ENCODE assay signal across 37 cellular contexts in the genomic region with DNA sequence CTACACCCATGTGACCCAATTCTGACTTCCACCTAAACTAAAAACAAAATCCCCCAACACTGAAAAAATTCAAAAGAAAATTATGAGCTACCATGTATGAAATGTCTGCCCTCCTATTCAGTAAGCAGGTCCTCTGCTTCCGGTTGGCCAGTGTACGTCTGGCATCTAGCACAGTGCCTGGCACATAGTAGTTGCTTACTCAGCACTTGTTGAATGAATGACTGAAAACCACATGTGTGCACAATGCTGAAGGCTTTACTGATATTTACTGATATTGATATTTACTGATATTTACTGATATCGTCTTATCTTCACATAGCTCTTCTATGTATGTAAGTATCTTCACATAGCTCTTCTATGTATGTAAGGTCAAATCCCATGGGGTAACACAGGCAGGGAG.
"Had no signal": no experiment of that assay in that cellular context is flagged by ENCODE, and none has a peak within 500 bp of the region (broad histone marks: within the 10 kb centered on the region; RNA-seq: fewer than 3 reads in every experiment).

No MANE protein-coding gene starts in this region.

- FAIRE-seq: bronchial epithelial cell, TTC549 had no signal

- H3K27me3 Mint-ChIP-seq: activated B cell treated with CpG ODN at 0.5 μM for 24 hours; activated CD4-positive, alpha-beta memory T cell treated with anti-CD3 and anti-CD28 coated beads for 36 hours; activated CD4-positive, alpha-beta T cell treated with anti-CD3 and anti-CD28 coated beads, Interleukin-2, amount 10 ng/mL, durations not matched to agents 24 days and 14 days; activated CD8-positive, alpha-beta T cell treated with anti-CD3 and anti-CD28 coated beads for 36 hours; activated naive CD4-positive, alpha-beta T cell treated with anti-CD3 and anti-CD28 coated beads, Interleukin-2, amount 10 ng/mL, durations not matched to agents 7 days and 5 days; activated naive CD4-positive, alpha-beta T cell treated with anti-CD3 and anti-CD28 coated beads, Interleukin-2, amount 50 U/mL, for 24 hours; activated naive CD8-positive, alpha-beta T cell; activated naive CD8-positive, alpha-beta T cell treated with anti-CD3 and anti-CD28 coated beads, Interleukin-2, amount 10 ng/mL, durations not matched to agents 7 days and 5 days; activated naive CD8-positive, alpha-beta T cell treated with anti-CD3 and anti-CD28 coated beads, Interleukin-2, amount 50 U/mL, for 24 hours; activated T-helper 17 cell treated with anti-CD3 and anti-CD28 coated beads, Interleukin-2, amount 50 U/mL, for 72 hours; central memory CD8-positive, alpha-beta T cell had no signal

- H3K4me3 ChIP-seq: ascending aorta, cardiac muscle cell had no signal

- H3K27ac Mint-ChIP-seq: activated B cell treated with CpG ODN at 0.5 μM for 24 hours; activated CD4-positive, alpha-beta memory T cell treated with anti-CD3 and anti-CD28 coated beads for 36 hours; activated CD4-positive, alpha-beta T cell treated with anti-CD3 and anti-CD28 coated beads, Interleukin-2, amount 10 ng/mL, durations not matched to agents 24 days and 14 days; activated CD8-positive, alpha-beta T cell treated with anti-CD3 and anti-CD28 coated beads for 36 hours; activated naive CD4-positive, alpha-beta T cell treated with anti-CD3 and anti-CD28 coated beads, Interleukin-2, amount 50 U/mL, for 24 hours; activated naive CD8-positive, alpha-beta T cell; activated naive CD8-positive, alpha-beta T cell treated with anti-CD3 and anti-CD28 coated beads, Interleukin-2, amount 10 ng/mL, durations not matched to agents 7 days and 5 days; activated naive CD8-positive, alpha-beta T cell treated with anti-CD3 and anti-CD28 coated beads, Interleukin-2, amount 50 U/mL, for 24 hours; activated T-cell treated with anti-CD3 and anti-CD28 coated beads, Interleukin-2, amount 50 U/mL, for 72 hours; activated T-helper 1 cell treated with anti-CD3 and anti-CD28 coated beads, Interleukin-12 subunit alpha, Interleukin-12 subunit beta, Interleukin-2, Interleukin-4 antibody, amounts not matched to agents 30 ng/mL and 10 ng/mL and 1 ng/mL, durations not matched to agents 14 hours and 24 hours and 36 hours; activated T-helper 17 cell treated with anti-CD3 and anti-CD28 coated beads, Interleukin-2, amount 50 U/mL, for 72 hours; brain; T-helper 1 cell treated with Interleukin-12 subunit alpha and Interleukin-12 subunit beta and Interleukin-4 antibody, amounts not matched to agents 30 μg/mL and 1 μg/mL, for 36 hours; T-helper 2 cell treated with Interferon-gamma antibody and Interleukin-4, amounts not matched to agents 5 μg/mL and 100 μg/mL, for 36 hours had no signal

- H3K36me3 ChIP-seq: ascending aorta, cardiac muscle cell had no signal

- ATAC-seq: activated CD8-positive, alpha-beta T cell treated with anti-CD3 and anti-CD28 coated beads for 36 hours; activated naive CD8-positive, alpha-beta T cell treated with anti-CD3 and anti-CD28 coated beads, Interleukin-2, amount 50 U/mL, for 24 hours; activated T-cell treated with anti-CD3 and anti-CD28 coated beads, Interleukin-2, amount 50 U/mL, for 4 hours; activated T-cell treated with anti-CD3 and anti-CD28 coated beads, Interleukin-2, amount 50 U/mL, for 72 hours; activated T-helper 17 cell treated with anti-CD3 and anti-CD28 coated beads, Interleukin-2, amount 50 U/mL, for 72 hours had no signal

- H3K27ac ChIP-seq: ascending aorta, cardiac muscle cell, VCaP had no signal

- H3K4me1 ChIP-seq: ascending aorta had no signal

- H3K36me3 Mint-ChIP-seq: activated naive CD4-positive, alpha-beta T cell treated with anti-CD3 and anti-CD28 coated beads, Interleukin-2, amount 10 ng/mL, durations not matched to agents 7 days and 5 days; activated naive CD8-positive, alpha-beta T cell treated with anti-CD3 and anti-CD28 coated beads, Interleukin-2, amount 10 ng/mL, durations not matched to agents 7 days and 5 days; brain had no signal

- H3K27me3 ChIP-seq: ascending aorta, cardiac muscle cell had no signal

- H3K9me3 ChIP-seq: ascending aorta had no signal

- H3K4me1 Mint-ChIP-seq: activated B cell treated with CpG ODN at 0.5 μM for 24 hours; activated CD4-positive, alpha-beta T cell treated with anti-CD3 and anti-CD28 coated beads, Interleukin-2, amount 10 ng/mL, durations not matched to agents 24 days and 14 days; activated naive CD4-positive, alpha-beta T cell treated with anti-CD3 and anti-CD28 coated beads, Interleukin-2, amount 10 ng/mL, durations not matched to agents 7 days and 5 days; activated naive CD4-positive, alpha-beta T cell treated with anti-CD3 and anti-CD28 coated beads, Interleukin-2, amount 50 U/mL, for 24 hours; activated naive CD8-positive, alpha-beta T cell treated with anti-CD3 and anti-CD28 coated beads, Interleukin-2, amount 10 ng/mL, durations not matched to agents 7 days and 5 days; activated T-helper 17 cell treated with anti-CD3 and anti-CD28 coated beads, Interleukin-2, amount 50 U/mL, for 72 hours; central memory CD8-positive, alpha-beta T cell had no signal

- H3K4me3 Mint-ChIP-seq: activated B cell treated with CpG ODN at 0.5 μM for 24 hours; activated CD4-positive, alpha-beta memory T cell treated with anti-CD3 and anti-CD28 coated beads for 36 hours; activated CD4-positive, alpha-beta T cell treated with anti-CD3 and anti-CD28 coated beads, Interleukin-2, amount 10 ng/mL, durations not matched to agents 24 days and 14 days; activated CD8-positive, alpha-beta T cell treated with anti-CD3 and anti-CD28 coated beads for 36 hours; activated naive CD4-positive, alpha-beta T cell treated with anti-CD3 and anti-CD28 coated beads, Interleukin-2, amount 10 ng/mL, durations not matched to agents 7 days and 5 days; activated naive CD4-positive, alpha-beta T cell treated with anti-CD3 and anti-CD28 coated beads, Interleukin-2, amount 50 U/mL, for 24 hours; activated naive CD8-positive, alpha-beta T cell; activated naive CD8-positive, alpha-beta T cell treated with anti-CD3 and anti-CD28 coated beads, Interleukin-2, amount 10 ng/mL, durations not matched to agents 7 days and 5 days; activated naive CD8-positive, alpha-beta T cell treated with anti-CD3 and anti-CD28 coated beads, Interleukin-2, amount 50 U/mL, for 24 hours; activated T-cell treated with anti-CD3 and anti-CD28 coated beads, Interleukin-2, amount 50 U/mL, for 4 hours; activated T-cell treated with anti-CD3 and anti-CD28 coated beads, Interleukin-2, amount 50 U/mL, for 72 hours; activated T-helper 1 cell treated with anti-CD3 and anti-CD28 coated beads, Interleukin-12 subunit alpha, Interleukin-12 subunit beta, Interleukin-2, Interleukin-4 antibody, amounts not matched to agents 30 ng/mL and 10 ng/mL and 1 ng/mL, durations not matched to agents 14 hours and 24 hours and 36 hours; activated T-helper 17 cell treated with anti-CD3 and anti-CD28 coated beads, Interleukin-2, amount 50 U/mL, for 72 hours; brain; central memory CD8-positive, alpha-beta T cell; T-helper 1 cell treated with Interleukin-12 subunit alpha and Interleukin-12 subunit beta and Interleukin-4 antibody, amounts not matched to agents 30 μg/mL and 1 μg/mL, for 36 hours; T-helper 2 cell treated with Interferon-gamma antibody and Interleukin-4, amounts not matched to agents 5 μg/mL and 100 μg/mL, for 36 hours had no signal

- DNase-seq: activated B cell treated with CpG ODN at 0.5 μM for 24 hours; activated CD4-positive, alpha-beta memory T cell treated with anti-CD3 and anti-CD28 coated beads for 36 hours; activated CD4-positive, alpha-beta T cell treated with anti-CD3 and anti-CD28 coated beads for 4 hours; activated CD4-positive, alpha-beta T cell treated with anti-CD3 and anti-CD28 coated beads, Interleukin-2, amount 10 ng/mL, durations not matched to agents 24 days and 14 days; activated CD4-positive, alpha-beta T cell treated with anti-CD3 and anti-CD28 coated beads, Interleukin-2, amount 50 U/mL, for 1 hour; activated CD4-positive, alpha-beta T cell treated with anti-CD3 and anti-CD28 coated beads, Interleukin-2, amount 50 U/mL, for 4 hours; activated CD4-positive, CD25-positive, alpha-beta regulatory T cell treated with anti-CD3 and anti-CD28 coated beads, Interleukin-2, amount 50 U/mL, for 72 hours; activated CD8-positive, alpha-beta memory T cell treated with anti-CD3 and anti-CD28 coated beads, Interleukin-2, amount 50 U/mL, for 4 hours; activated CD8-positive, alpha-beta T cell treated with anti-CD3 and anti-CD28 coated beads for 36 hours; activated gamma-delta T cell; activated naive CD4-positive, alpha-beta T cell treated with anti-CD3 and anti-CD28 coated beads, Interleukin-2, amount 10 ng/mL, durations not matched to agents 7 days and 5 days; activated naive CD4-positive, alpha-beta T cell treated with Interleukin-2 at 50 U/mL for 16 hours; activated naive CD8-positive, alpha-beta T cell treated with anti-CD3 and anti-CD28 coated beads, Interleukin-2, amount 10 ng/mL, durations not matched to agents 7 days and 5 days; activated naive CD8-positive, alpha-beta T cell treated with anti-CD3 and anti-CD28 coated beads, Interleukin-2, amount 50 U/mL, for 24 hours; activated T-cell treated with anti-CD3 and anti-CD28 coated beads for 4 hours; activated T-cell treated with anti-CD3 and anti-CD28 coated beads, Interleukin-2, amount 50 U/mL, for 1 hour; activated T-cell treated with anti-CD3 and anti-CD28 coated beads, Interleukin-2, amount 50 U/mL, for 4 hours; activated T-cell treated with anti-CD3 and anti-CD28 coated beads, Interleukin-2, amount 50 U/mL, for 72 hours; amygdala; anterior cingulate cortex; caudate nucleus; cerebellar nuclear complex; T-helper 2 cell; T-helper 9 cell had no signal

- H3K9me3 Mint-ChIP-seq: activated B cell treated with CpG ODN at 0.5 μM for 24 hours; activated CD4-positive, alpha-beta memory T cell treated with anti-CD3 and anti-CD28 coated beads for 36 hours; activated CD4-positive, alpha-beta T cell treated with anti-CD3 and anti-CD28 coated beads, Interleukin-2, amount 10 ng/mL, durations not matched to agents 24 days and 14 days; activated CD8-positive, alpha-beta T cell treated with anti-CD3 and anti-CD28 coated beads for 36 hours; activated naive CD4-positive, alpha-beta T cell treated with anti-CD3 and anti-CD28 coated beads, Interleukin-2, amount 10 ng/mL, durations not matched to agents 7 days and 5 days; activated naive CD4-positive, alpha-beta T cell treated with anti-CD3 and anti-CD28 coated beads, Interleukin-2, amount 50 U/mL, for 24 hours; activated naive CD8-positive, alpha-beta T cell treated with anti-CD3 and anti-CD28 coated beads, Interleukin-2, amount 10 ng/mL, durations not matched to agents 7 days and 5 days; activated naive CD8-positive, alpha-beta T cell treated with anti-CD3 and anti-CD28 coated beads, Interleukin-2, amount 50 U/mL, for 24 hours; activated T-cell treated with anti-CD3 and anti-CD28 coated beads, Interleukin-2, amount 50 U/mL, for 4 hours; activated T-cell treated with anti-CD3 and anti-CD28 coated beads, Interleukin-2, amount 50 U/mL, for 72 hours; activated T-helper 1 cell treated with anti-CD3 and anti-CD28 coated beads, Interleukin-12 subunit alpha, Interleukin-12 subunit beta, Interleukin-2, Interleukin-4 antibody, amounts not matched to agents 30 ng/mL and 10 ng/mL and 1 ng/mL, durations not matched to agents 14 hours and 24 hours and 36 hours; activated T-helper 17 cell treated with anti-CD3 and anti-CD28 coated beads, Interleukin-2, amount 50 U/mL, for 72 hours; brain; central memory CD8-positive, alpha-beta T cell; T-helper 1 cell treated with Interleukin-12 subunit alpha and Interleukin-12 subunit beta and Interleukin-4 antibody, amounts not matched to agents 30 μg/mL and 1 μg/mL, for 36 hours; T-helper 2 cell treated with Interferon-gamma antibody and Interleukin-4, amounts not matched to agents 5 μg/mL and 100 μg/mL, for 36 hours had no signal
